ENCODE assay signal across 9 cellular contexts in the genomic region with DNA sequence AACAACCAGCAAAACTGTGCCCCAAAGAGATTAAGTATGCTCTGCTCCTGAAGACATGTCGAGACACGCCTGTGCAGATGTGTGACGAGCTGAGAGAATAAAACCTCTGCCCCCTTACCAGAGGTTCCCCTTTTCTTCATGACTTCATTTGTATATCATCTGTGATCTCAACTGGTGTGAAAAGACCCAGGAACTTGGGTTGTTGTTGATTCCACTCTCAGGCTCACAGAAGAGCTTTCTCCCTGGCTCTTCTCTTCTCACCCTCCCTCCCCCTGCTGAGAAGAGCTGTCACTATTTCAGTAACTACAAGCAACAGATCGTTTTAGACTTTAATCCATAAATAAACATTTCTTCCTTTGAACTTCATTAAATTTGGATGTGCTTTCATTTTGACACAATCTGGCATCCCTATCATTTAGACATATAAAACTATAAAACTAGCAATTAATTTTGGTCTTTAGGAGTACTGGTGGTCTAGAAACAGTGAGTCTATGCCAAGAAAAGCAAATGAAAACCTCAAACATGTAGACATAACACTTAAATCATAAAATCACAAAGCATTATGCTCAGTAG.
DNase-seq lines count a peak whose midpoint lies in the region; ATAC-seq and TF ChIP-seq lines count a peak whose summit lies in the region.
"Had no signal": no experiment of that assay in that cellular context is flagged by ENCODE, and none has a peak within 500 bp of the region (broad histone marks: within the 10 kb centered on the region; RNA-seq: fewer than 3 reads in every experiment).

No MANE protein-coding gene starts in this region.

- peak; percentile 78 for ATAC-seq in GM21786 (IDR thresholded peaks at IDR 0.05; ENCODE audit: unreplicated experiment)
- no peak for ATAC-seq in IMR-90 (ENCODE audit: low read depth)
- ATAC-seq in left colon, result no peak

- no peak overlapping the region for H3K4ac ChIP-seq in IMR-90 (ENCODE audit: low read depth, low read length)

- H3K18ac ChIP-seq in IMR-90 (ENCODE audit: low read depth, low read length), result peak overlapping the region; percentile 1; the same call in 1 of the 2 replicates

- H3K27ac ChIP-seq in IMR-90 (ENCODE audit: insufficient read depth, low read length) (no peak overlapping the region), esophagus muscularis mucosa (replicated peaks in 1 of 4) (no peak overlapping the region)

- H2AK5ac ChIP-seq in IMR-90 (ENCODE audit: low read depth, low read length), result no peak overlapping the region

- peaks cover under 1% of the 10 kb centered on the region; the same call in 1 of the 2 replicates for H3K27me3 ChIP-seq in IMR-90 (ENCODE audit: control insufficient read depth, insufficient read depth, low read length)
- no peaks in the 10 kb centered on the region for H3K27me3 ChIP-seq in esophagus muscularis mucosa

- TF ChIP-seq POLR2A in IMR-90 (IDR thresholded peaks at IDR 0.05; ENCODE audit: low read depth, low read length) (no peak), esophagus muscularis mucosa (IDR thresholded peaks at IDR 0.05; ENCODE audit: low read depth) (no peak)

- no peak for TF ChIP-seq RAD21 in IMR-90 (IDR thresholded peaks at IDR 0.05; ENCODE audit: low read length)

- H3K9ac ChIP-seq in IMR-90 (ENCODE audit: low read depth, low read length), result no peak overlapping the region

- dilution Hi-C loops in IMR-90 (cut with HindIII; ENCODE audit: low sequenced_read_pairs, unreplicated experiment), result no loop called here

- POLR2A ChIA-PET in IMR-90 (lab: Charles Lee; ENCODE audit: unreplicated experiment), result no interaction called here

- no peak overlapping the region for H2BK120ac ChIP-seq in IMR-90 (ENCODE audit: low read depth, low read length)

- H4K91ac ChIP-seq in IMR-90 (ENCODE audit: insufficient read depth, low read depth, low read length), result no peak overlapping the region

- no peak overlapping the region for H2BK15ac ChIP-seq in IMR-90 (ENCODE audit: low read depth, low read length)

- no peak overlapping the region for H2BK20ac ChIP-seq in IMR-90 (ENCODE audit: low read depth, low read length)

- no peak overlapping the region for H2AFZ ChIP-seq in IMR-90 (replicated peaks; ENCODE audit: low read length, poor library complexity)

- no peak overlapping the region for H3K14ac ChIP-seq in IMR-90 (replicated peaks; ENCODE audit: low read depth, low read length)

- H4K5ac ChIP-seq in IMR-90 (ENCODE audit: low read depth, low read length), result no peak overlapping the region

- no TSS peak for BruUV-seq in IMR-90 (replicated peaks; lab: Mats Ljungman, UMichigan)

- CTCF ChIA-PET in IMR-90 (lab: Yijun Ruan, JAX), result no interaction called here

- H2BK5ac ChIP-seq in IMR-90 (ENCODE audit: low read depth, low read length, poor library complexity, severe bottlenecking), result no peak overlapping the region

- TF ChIP-seq CTCF in GM13977 (IDR thresholded peaks at IDR 0.05; ENCODE audit: extremely low read depth, insufficient read depth, missing control alignments), result no peak
- TF ChIP-seq CTCF in IMR-90 (conservative IDR thresholded peaks at IDR 0.05; ENCODE audit: low read depth, low read length), result no peak
- no peak for TF ChIP-seq CTCF in esophagus muscularis mucosa (IDR thresholded peaks at IDR 0.05)

- H3K23ac ChIP-seq in IMR-90 (ENCODE audit: low read depth, low read length), result no peak overlapping the region

- DNase-seq in GM13977 (ENCODE audit: low spot score) (peak; percentile 19), IMR-90 (no peak), esophagus muscularis mucosa (ENCODE audit: extremely low spot score) (peak; percentile 39), left colon (no peak), HT-29 (ENCODE audit: low spot score) (no peak)
- DNase-seq in NK-92 treated with Interleukin-12 subunit alpha and Interleukin-12 subunit beta, amount 100 ng/mL, for 24 hours (lab: John Stamatoyannopoulos, UW), result no peak
- no peak for DNase-seq in activated CD8-positive, alpha-beta memory T cell treated with anti-CD3 and anti-CD28 coated beads, Interleukin-2, amount 50 U/mL, for 4 hours
- DNase-seq: CD4-positive, alpha-beta memory T cell had no signal

- no CpG with 5 or more reads among the region's 4 CpGs for WGBS in IMR-90 (ENCODE audit: extremely low coverage in 2 of 2, insufficient read length in 1 of 2), 2 experiments
- 67% methylated on average over 4 of the region's 4 CpGs for WGBS in esophagus muscularis mucosa

- no peaks in the 10 kb centered on the region for H3K79me1 ChIP-seq in IMR-90 (ENCODE audit: low read depth in 1 of 2, low read length in 2 of 2)

- intact Hi-C loops in IMR-90 (cut with micrococcal nuclease) (no loop called here), esophagus muscularis mucosa (cut with DNase I) (no loop called here), left colon (cut with DNase I, micrococcal nuclease) (no loop called here)

- no peak overlapping the region for H4K8ac ChIP-seq in IMR-90 (ENCODE audit: low read depth in 2 of 2, low read length in 2 of 2)

- H3K56ac ChIP-seq in IMR-90 (ENCODE audit: extremely low read depth, insufficient read depth, low read length), result no peak overlapping the region

- no peaks in the 10 kb centered on the region for H3K9me1 ChIP-seq in IMR-90 (ENCODE audit: insufficient read depth, low read length)

- no peak for TF ChIP-seq EP300 in esophagus muscularis mucosa (IDR thresholded peaks at IDR 0.05)

- H4K20me1 ChIP-seq in IMR-90 (ENCODE audit: insufficient read depth, low read length), result no peaks in the 10 kb centered on the region

- H3K4me3 ChIP-seq in IMR-90 (ENCODE audit: insufficient read depth, low read depth, low read length), result no peak overlapping the region
- no peak overlapping the region for H3K4me3 ChIP-seq in esophagus muscularis mucosa

- no peak overlapping the region for H2AK9ac ChIP-seq in IMR-90 (replicated peaks; ENCODE audit: low read depth, low read length, poor library complexity)

- H3K9me3 ChIP-seq in IMR-90 (ENCODE audit: control insufficient read depth, insufficient read depth, low read length) (no peaks in the 10 kb centered on the region), esophagus muscularis mucosa (no peaks in the 10 kb centered on the region)

- in situ Hi-C loops in GM13977 (cut with MboI; ENCODE audit: low pct_unique_long_range_greater_than_20kb, low sequenced_read_pairs, unreplicated experiment) (no loop called here), IMR-90 (cut with MboI; ENCODE audit: low sequenced_read_pairs) (no loop called here)

- no peak overlapping the region for H3K4me2 ChIP-seq in IMR-90 (ENCODE audit: low read depth, low read length)

- H3K4me1 ChIP-seq in IMR-90 (ENCODE audit: control insufficient read depth, insufficient read depth, low read length) (no peaks in the 10 kb centered on the region; the same call in 1 of the 2 replicates), esophagus muscularis mucosa (peaks cover 6 to 18% (median 16%) of the 10 kb centered on the region in 4 donors)

- H3K36me3 ChIP-seq in IMR-90 (ENCODE audit: control insufficient read depth, insufficient read depth, low read length), result no peaks in the 10 kb centered on the region
- H3K36me3 ChIP-seq in esophagus muscularis mucosa, result no peaks in the 10 kb centered on the region

TF ChIP-seq in IMR-90, 13 proteins besides CTCF, POLR2A, EP300 and RAD21:
- TF ChIP-seq BHLHE40 (IDR thresholded peaks at IDR 0.05; ENCODE audit: low read depth, low read length) (no peak), RCOR1 (IDR thresholded peaks at IDR 0.05; ENCODE audit: insufficient replicate concordance, low read length) (no peak)
- TF ChIP-seq, protein P1, sequence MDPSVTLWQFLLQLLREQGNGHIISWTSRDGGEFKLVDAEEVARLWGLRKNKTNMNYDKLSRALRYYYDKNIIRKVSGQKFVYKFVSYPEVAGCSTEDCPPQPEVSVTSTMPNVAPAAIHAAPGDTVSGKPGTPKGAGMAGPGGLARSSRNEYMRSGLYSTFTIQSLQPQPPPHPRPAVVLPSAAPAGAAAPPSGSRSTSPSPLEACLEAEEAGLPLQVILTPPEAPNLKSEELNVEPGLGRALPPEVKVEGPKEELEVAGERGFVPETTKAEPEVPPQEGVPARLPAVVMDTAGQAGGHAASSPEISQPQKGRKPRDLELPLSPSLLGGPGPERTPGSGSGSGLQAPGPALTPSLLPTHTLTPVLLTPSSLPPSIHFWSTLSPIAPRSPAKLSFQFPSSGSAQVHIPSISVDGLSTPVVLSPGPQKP (IDR thresholded peaks at IDR 0.05; ENCODE audit: borderline replicate concordance, low read depth, low read length), result no peak

Comparison
In these comparisons a context has a peak if more than half of its experiments do, and no peak if none do; other contexts are left out.
1. DNase-seq: peak in GM13977 (single experiment) and esophagus muscularis mucosa (single experiment); none in IMR-90 (single experiment), NK-92 treated with Interleukin-12 subunit alpha and Interleukin-12 subunit beta, amount 100 ng/mL, for 24 hours (single experiment), activated CD8-positive, alpha-beta memory T cell treated with anti-CD3 and anti-CD28 coated beads, Interleukin-2, amount 50 U/mL, for 4 hours (single experiment), left colon (0 of 2) and HT-29 (single experiment).